In genomic region chr17:16363749-16364536, GRCh38 we compare ENCODE assay signal across 8 cellular contexts. TPM values are rescaled to one million over a fixed set of nuclear protein-coding genes. Genes with fewer than 3 reads are reported as not detected.
DNase-seq lines count a peak whose midpoint lies in the region; ATAC-seq and TF ChIP-seq lines count a peak whose summit lies in the region.

No MANE protein-coding gene starts in this region.

- H3K27ac Mint-ChIP-seq in neural crest cell (ENCODE audit: unreplicated experiment) = no peak overlapping the region

- H3K9me3 Mint-ChIP-seq in neural crest cell = no peaks in the 10 kb centered on the region

- H3K36me3 ChIP-seq in fibroblast of lung (ENCODE audit: control insufficient read depth, insufficient read depth, low read length) = no peaks in the 10 kb centered on the region

- H3K4me3 ChIP-seq in AG04450 (ENCODE audit: low read depth, low read length) (no peak overlapping the region), fibroblast of lung (replicated peaks in 1 of 4; ENCODE audit: control extremely low read depth in 1 of 4, insufficient read depth in 1 of 4, low read depth in 3 of 4, low read length in 4 of 4) (no peak overlapping the region)

- TF ChIP-seq CTCF in AG04450 (IDR thresholded peaks at IDR 0.05; ENCODE audit: low read depth, low read length) = peak; percentile 97
- peak; percentile 97 to 98 for TF ChIP-seq CTCF in fibroblast of lung (conservative IDR thresholded peaks at IDR 0.05 in 1 of 2, IDR thresholded peaks at IDR 0.05 in 1 of 2; ENCODE audit: low read depth in 1 of 2, low read length in 2 of 2)
- peak; percentile 94 for TF ChIP-seq CTCF in neural crest cell (conservative IDR thresholded peaks at IDR 0.05)

- H3K27me3 Mint-ChIP-seq in neural crest cell (ENCODE audit: low read depth) = no peaks in the 10 kb centered on the region

- no peak overlapping the region for H3K9ac ChIP-seq in fibroblast of lung (ENCODE audit: insufficient read depth, low read length)

- H3K4me1 Mint-ChIP-seq in neural crest cell = peaks cover 9% of the 10 kb centered on the region

- no peaks in the 10 kb centered on the region for H4K20me1 ChIP-seq in fibroblast of lung (ENCODE audit: control insufficient read depth, extremely low read depth, insufficient read depth, low read length)

- H3K27ac ChIP-seq in AG04450 (ENCODE audit: low read depth, low read length) (no peak overlapping the region), fibroblast of lung (ENCODE audit: insufficient read depth, low read length) (no peak overlapping the region)

- POLR2A ChIA-PET in AG04450 (lab: Yijun Ruan, JAX) = interaction anchor here (0.8 to 1.9 kb wide), 3 partner anchors 17 to 80 kb away, joined by 6 to 20 read pairs (median 9); partner anchors contain the start of gene UBB

- H3K27me3 ChIP-seq in AG04450 (ENCODE audit: control insufficient read depth, insufficient read depth, low read length) (no peaks in the 10 kb centered on the region), fibroblast of lung (ENCODE audit: control insufficient read depth, insufficient read depth, low read length) (no peaks in the 10 kb centered on the region)

- H3K79me2 ChIP-seq in fibroblast of lung (ENCODE audit: control insufficient read depth, insufficient read depth, low read length) = no peaks in the 10 kb centered on the region

- no peaks in the 10 kb centered on the region for H3K4me1 ChIP-seq in fibroblast of lung (ENCODE audit: control insufficient read depth, extremely low read depth, insufficient read depth, low read length)

- H3K4me2 ChIP-seq in fibroblast of lung (ENCODE audit: extremely low read depth, insufficient read depth, low read length) = no peak overlapping the region

- ATAC-seq in GM18520 (IDR thresholded peaks at IDR 0.05; ENCODE audit: unreplicated experiment) = peak; percentile 60

- no peaks in the 10 kb centered on the region for H3K36me3 Mint-ChIP-seq in neural crest cell (ENCODE audit: low read depth)

- CTCF ChIA-PET in AG04450 (lab: Charles Lee) = interaction anchor here (0.5 to 4.4 kb wide), 52 partner anchors 10 to 280 kb away, joined by 3 to 73 read pairs (median 4); partner anchors contain the start of gene CENPV

- H3K9me3 ChIP-seq in AG04450 (ENCODE audit: control insufficient read depth, insufficient read depth, low read length) = no peaks in the 10 kb centered on the region
- H3K9me3 ChIP-seq in fibroblast of lung (ENCODE audit: control insufficient read depth, insufficient read depth, low read depth, low read length) = no peaks in the 10 kb centered on the region

- peak overlapping the region; percentile 64 for H3K4me3 Mint-ChIP-seq in neural crest cell

- H2AFZ ChIP-seq in fibroblast of lung (ENCODE audit: low read length) = no peak overlapping the region

- DNase-seq in AG04450 (ENCODE audit: low read depth, low spot score) (no peak), HUDEP-2 (lab: John Stamatoyannopoulos, UW; ENCODE audit: unreplicated experiment in 76 of 76) (peak in 66 of 76 experiments; percentile 8 to 78 (median 52)), fibroblast of lung (ENCODE audit: low read depth in 2 of 2) (peak; percentile 52 to 79), neural crest cell (ENCODE audit: low read depth, low spot score) (peak; percentile 74), superior temporal gyrus (ENCODE audit: extremely low spot score) (peak; percentile 95)
- peak; percentile 72 for DNase-seq in activated T-cell treated with anti-CD3 and anti-CD28 coated beads, Interleukin-2, amount 50 U/mL, for 1 hour

TF ChIP-seq in PFSK-1, 5 proteins besides CTCF, POLR2A, EP300 and RAD21:
- TF ChIP-seq FOXP2 (optimal IDR thresholded peaks at IDR 0.05; ENCODE audit: borderline replicate concordance, extremely low read depth, extremely low read length, insufficient read depth) (no peak), SIN3A (IDR thresholded peaks at IDR 0.05; ENCODE audit: borderline replicate concordance, insufficient read depth, low read length) (no peak), POLR2AphosphoS5 (IDR thresholded peaks at IDR 0.05; ENCODE audit: low read depth, low read length) (no peak), TAF1 (IDR thresholded peaks at IDR 0.05; ENCODE audit: borderline replicate concordance, insufficient read depth, low read length) (peak; percentile 11; the same call in 1 of the 2 replicates), REST (IDR thresholded peaks at IDR 0.05; ENCODE audit: insufficient read depth in 1 of 2, low read depth in 2 of 2, low read length in 2 of 2) (no peak)

RNA-seq across cellular contexts. Expression of gene CENPV, which starts 10.7 kb away (rescaled TPM):
- polyA plus RNA-seq in AG04450 (2011; rRNA removed) = 65.2 and 71.9 TPM in 2 replicates
- 24.3 and 24.6 TPM in 2 replicates for polyA minus RNA-seq in AG04450 (2011; rRNA and poly(A)+ RNA removed)
- 97.7 TPM for polyA plus RNA-seq in PFSK-1 (2012; ENCODE audit: insufficient read length, low read depth)
- 9.2 and 9.8 TPM in 2 replicates for total RNA-seq in fibroblast of lung
- polyA plus RNA-seq in fibroblast of lung = 25.1 and 43.7 TPM in 2 replicates
- 20.9 and 34.3 TPM in 2 replicates for polyA plus RNA-seq in fibroblast of lung (2012)
- polyA minus RNA-seq in fibroblast of lung (ENCODE audit: low replicate concordance) = 4.5 and 41.7 TPM in 2 replicates
- total RNA-seq in neural crest cell = 488 and 489 TPM in 2 replicates

RNA-seq across cellular contexts. Expression of gene UBB, which starts 16.9 kb away (rescaled TPM):
- polyA plus RNA-seq in AG04450 (2011; rRNA removed) = 1,944 and 3,172 TPM in 2 replicates
- polyA minus RNA-seq in AG04450 (2011; rRNA and poly(A)+ RNA removed) = 2,374 and 2,983 TPM in 2 replicates
- 1,462 TPM for polyA plus RNA-seq in PFSK-1 (2012; ENCODE audit: insufficient read length, low read depth)
- 2,161 and 3,188 TPM in 2 replicates for total RNA-seq in fibroblast of lung
- 1,190 and 2,089 TPM in 2 replicates for polyA plus RNA-seq in fibroblast of lung
- 2,029 and 2,802 TPM in 2 replicates for polyA plus RNA-seq in fibroblast of lung (2012)
- 2,290 and 3,189 TPM in 2 replicates for polyA minus RNA-seq in fibroblast of lung (ENCODE audit: low replicate concordance)
- total RNA-seq in neural crest cell = 2,058 and 2,177 TPM in 2 replicates

RNA-seq across cellular contexts. Expression of gene TRPV2, which starts 51.4 kb away (rescaled TPM):
- polyA plus RNA-seq in AG04450 (2011; rRNA removed) (30.8 and 38.4 TPM in 2 replicates), fibroblast of lung (62.6 and 68.6 TPM in 2 replicates)
- polyA minus RNA-seq in AG04450 (2011; rRNA and poly(A)+ RNA removed) = 57.0 and 70.8 TPM in 2 replicates
- 166 TPM for polyA plus RNA-seq in PFSK-1 (2012; ENCODE audit: insufficient read length, low read depth)
- total RNA-seq in fibroblast of lung (56.2 and 74.5 TPM in 2 replicates), neural crest cell (0.98 and 1.3 TPM in 2 replicates)
- 118 and 127 TPM in 2 replicates for polyA plus RNA-seq in fibroblast of lung (2012)
- 298 and 337 TPM in 2 replicates for polyA minus RNA-seq in fibroblast of lung (ENCODE audit: low replicate concordance)

Comparison
In these comparisons a context has a peak if more than half of its experiments do, and no peak if none do; other contexts are left out.
1. RNA of gene CENPV, which starts 10.7 kb away (total RNA-seq): 488 to 489 TPM in neural crest cell; 9.2 to 9.8 TPM in fibroblast of lung; every median in the first group is over 10 times any median in the second.
2. RNA of gene TRPV2, which starts 51.4 kb away (total RNA-seq): 56.2 to 74.5 TPM in fibroblast of lung; 0.98 to 1.3 TPM in neural crest cell; every median in the first group is over 10 times any median in the second.
3. Peak in every context shown above with its lines, with median percentiles within 50 percentile points of each other: CTCF ChIP-seq.